9 cellular contexts compared by ENCODE assay signal in genomic region chr10:75405201-75406143, GRCh38. TPM values are rescaled to one million over a fixed set of nuclear protein-coding genes. Genes with fewer than 3 reads are reported as not detected.
DNase-seq lines count a peak whose midpoint lies in the region; ATAC-seq and TF ChIP-seq lines count a peak whose summit lies in the region.
"Had no signal": no experiment of that assay in that cellular context is flagged by ENCODE, and none has a peak within 500 bp of the region (broad histone marks: within the 10 kb centered on the region; RNA-seq: fewer than 3 reads in every experiment).

No MANE protein-coding gene starts in this region.

- DNase-seq in cardiac muscle cell (ENCODE audit: low read depth in 1 of 2, low spot score in 1 of 2) (peak in 1 of 2 donors; percentile 72), right atrium auricular region (ENCODE audit: low spot score) (no peak), lung (ENCODE audit: low spot score) (peak; percentile 54), upper lobe of left lung (peak; percentile 72 to 90), OCI-M2 (lab: John Stamatoyannopoulos, UW; ENCODE audit: unreplicated experiment) (no peak), iPS-NIHi7 (ENCODE audit: extremely low spot score) (no peak)

- H3K27ac Mint-ChIP-seq in brain: peak overlapping the region in 4 of 5 experiments; percentile 85 to 99 (median 94)

- ATAC-seq in lung (ENCODE audit: insufficient read depth, low FRiP score): no peak
- ATAC-seq in upper lobe of left lung (ENCODE audit: low FRiP score in 2 of 2): no peak
- no peak for ATAC-seq in HG03432 (IDR thresholded peaks at IDR 0.05; ENCODE audit: unreplicated experiment)

- H3K4me1 ChIP-seq in cardiac muscle cell (ENCODE audit: low read depth): peaks cover 8% of the 10 kb centered on the region
- peaks cover 0 to 37% of the 10 kb centered on the region in 2 donors for H3K4me1 ChIP-seq in right atrium auricular region
- peaks cover 0 to 8% of the 10 kb centered on the region in 2 donors for H3K4me1 ChIP-seq in lung (ENCODE audit: control insufficient read depth in 2 of 2, insufficient read depth in 2 of 2, low read length in 2 of 2)
- H3K4me1 ChIP-seq in upper lobe of left lung: peaks cover 29 to 74% (median 44%) of the 10 kb centered on the region in 4 donors

- no peaks in the 10 kb centered on the region for H3K36me3 Mint-ChIP-seq in brain

- no peaks in the 10 kb centered on the region for H3K9me3 ChIP-seq in cardiac muscle cell (ENCODE audit: low read depth)
- H3K9me3 ChIP-seq in right atrium auricular region: no peaks in the 10 kb centered on the region
- no peaks in the 10 kb centered on the region for H3K9me3 ChIP-seq in lung (ENCODE audit: control insufficient read depth in 2 of 2, insufficient read depth in 1 of 2, low read length in 1 of 2)
- H3K9me3 ChIP-seq in upper lobe of left lung: no peaks in the 10 kb centered on the region

- H3K9me3 Mint-ChIP-seq in brain: peaks cover 0 to 9% (median 0%) of the 10 kb centered on the region in 5 experiments

- peaks cover 42% of the 10 kb centered on the region for H3K4me1 Mint-ChIP-seq in brain

- H3K4me3 ChIP-seq in cardiac muscle cell (peak overlapping the region; percentile 97), right atrium auricular region (peak overlapping the region in 1 of 2 donors; percentile 97), lung (peak overlapping the region; percentile 14), upper lobe of left lung (peak overlapping the region in 3 of 4 donors; percentile 78 to 86 (median 85))

- TF ChIP-seq EP300 in upper lobe of left lung (IDR thresholded peaks at IDR 0.05): no peak

- 31 to 44% methylated on average over 57 of the region's 57 CpGs for WGBS in lung, 2 donors
- WGBS in upper lobe of left lung, 2 donors: 35 to 48% methylated on average over 43 to 57 of the region's 57 CpGs

- peak overlapping the region; percentile 90 for H3K27ac ChIP-seq in cardiac muscle cell
- H3K27ac ChIP-seq in right atrium auricular region: peak overlapping the region in 1 of 2 donors; percentile 99
- peak overlapping the region in 1 of 2 donors; percentile 83 for H3K27ac ChIP-seq in lung (ENCODE audit: low read depth in 1 of 2, low read length in 1 of 2)
- H3K27ac ChIP-seq in upper lobe of left lung: peak overlapping the region; percentile 98

- H3K27me3 ChIP-seq in cardiac muscle cell (peaks cover 35% of the 10 kb centered on the region), right atrium auricular region (no peaks in the 10 kb centered on the region), lung (ENCODE audit: control insufficient read depth, insufficient read depth) (no peaks in the 10 kb centered on the region), upper lobe of left lung (peaks cover 0 to 13% (median 2%) of the 10 kb centered on the region in 4 donors)

- no peak for TF ChIP-seq POLR2A in upper lobe of left lung (IDR thresholded peaks at IDR 0.05)

- peak overlapping the region; percentile 74 to 98 (median 95) for H3K4me3 Mint-ChIP-seq in brain

- no peak for TF ChIP-seq CTCF in cardiac muscle cell (IDR thresholded peaks at IDR 0.05; ENCODE audit: low read depth, low read length)
- TF ChIP-seq CTCF in right atrium auricular region (IDR thresholded peaks at IDR 0.05): no peak
- no peak for TF ChIP-seq CTCF in brain (conservative IDR thresholded peaks at IDR 0.05)
- TF ChIP-seq CTCF in lung (IDR thresholded peaks at IDR 0.05; ENCODE audit: control extremely low read depth, extremely low read depth): no peak
- TF ChIP-seq CTCF in upper lobe of left lung (IDR thresholded peaks at IDR 0.05): no peak

- peaks cover 95% of the 10 kb centered on the region for H3K27me3 Mint-ChIP-seq in brain

- H3K36me3 ChIP-seq in cardiac muscle cell (no peaks in the 10 kb centered on the region), right atrium auricular region (no peaks in the 10 kb centered on the region), lung (ENCODE audit: control insufficient read depth in 2 of 2, insufficient read depth in 2 of 2, low read length in 2 of 2) (no peaks in the 10 kb centered on the region), upper lobe of left lung (no peaks in the 10 kb centered on the region)

RNA-seq across cellular contexts. Expression of gene ZNF503, which starts 3.9 kb away (rescaled TPM):
- total RNA-seq in cardiac muscle cell (110 and 124 TPM in 2 replicates), right atrium auricular region (1 to 10 TPM; 8.9 to 9.8 TPM), lung (10 to 100 TPM; 24.8 to 37.8 TPM), upper lobe of left lung (10 to 100 TPM; 15.0 to 44.6 (median 23.5) TPM)
- polyA plus RNA-seq in cardiac muscle cell (37.3 and 41.8 TPM in 2 replicates), brain (ENCODE audit: insufficient read depth, low read depth, low replicate concordance) (7.6 TPM), lung (10 to 100 TPM; 11.7 to 32.1 TPM)

RNA-seq across cellular contexts. Expression of gene LRMDA, which starts 26.0 kb away (rescaled TPM):
- total RNA-seq in cardiac muscle cell (3.0 and 6.2 TPM in 2 replicates), right atrium auricular region (10 to 100 TPM in 1 of 2 donors, 1 to 10 TPM in 1; 6.1 to 19.1 TPM), lung (10 to 100 TPM; 15.5 to 40.8 TPM), upper lobe of left lung (100 to 1,000 TPM in 1 of 6 donors, 10 to 100 TPM in 5; 12.8 to 185 (median 18.1) TPM)
- polyA plus RNA-seq in cardiac muscle cell (11.7 and 29.3 TPM in 2 replicates), brain (ENCODE audit: insufficient read depth, low read depth, low replicate concordance) (8.3 TPM), lung (10 to 100 TPM; 12.1 to 27.8 TPM)
- total RNA-seq: LHCN-M2 had no signal

Comparison
In these comparisons a context has a peak if more than half of its experiments do, and no peak if none do; other contexts are left out.
1. DNase-seq: peak in lung (single experiment) and upper lobe of left lung (2 of 2); none in right atrium auricular region (single experiment), OCI-M2 (single experiment) and iPS-NIHi7 (single experiment).